In genomic region chr4:17613761-17614415, GRCh38 we compare ENCODE assay signal across 8 cellular contexts. TPM values are rescaled to one million over a fixed set of nuclear protein-coding genes. Genes with fewer than 3 reads are reported as not detected.
DNase-seq lines count a peak whose midpoint lies in the region; ATAC-seq, FAIRE-seq and TF ChIP-seq lines count a peak whose summit lies in the region.

No MANE protein-coding gene starts in this region.

- 1% methylated on average over 23 of the region's 23 CpGs for WGBS in psoas muscle, 3 donors

- H3K27ac ChIP-seq in cardiac muscle cell: no peak overlapping the region
- peak overlapping the region; percentile 90 for H3K27ac ChIP-seq in psoas muscle

- intact Hi-C loops in psoas muscle (cut with DNase I): loop anchor here in 1 of 2 donors (5.0 kb wide), 2 partner anchors 37 to 198 kb away; partner anchors contain the start of genes DCAF16, LAP3 and NCAPG

- H3K27me3 ChIP-seq in cardiac muscle cell (no peaks in the 10 kb centered on the region), psoas muscle (ENCODE audit: insufficient read depth in 3 of 3, low read length in 2 of 3) (no peaks in the 10 kb centered on the region)

- DNase-seq in H54 (ENCODE audit: insufficient read length, low spot score) (peak; percentile 19), LHCN-M2 (ENCODE audit: low read depth) (peak; percentile 80), cardiac muscle cell (ENCODE audit: low read depth in 1 of 2, low spot score in 1 of 2) (peak; percentile 1 to 68), psoas muscle (no peak), cerebellar cortex (ENCODE audit: low spot score) (no peak), retina (no peak)
- peak; percentile 16 for DNase-seq in activated naive CD4-positive, alpha-beta T cell treated with Interleukin-2 at 50 U/mL for 16 hours

- no peak for TF ChIP-seq CTCF in GM12875 (IDR thresholded peaks at IDR 0.05; ENCODE audit: borderline replicate concordance, insufficient read depth, low read depth, low read length)
- no peak for TF ChIP-seq CTCF in cardiac muscle cell (IDR thresholded peaks at IDR 0.05; ENCODE audit: low read depth, low read length)
- TF ChIP-seq CTCF in psoas muscle (IDR thresholded peaks at IDR 0.05): no peak

- FAIRE-seq in H54 (lab: Jason Lieb, UNC): no peak

- peak overlapping the region; percentile 93 for H3K4me3 ChIP-seq in GM12875 (ENCODE audit: low read depth, low read length)
- peak overlapping the region; percentile 99 for H3K4me3 ChIP-seq in cardiac muscle cell
- H3K4me3 ChIP-seq in psoas muscle: peak overlapping the region; percentile 81

- peaks cover 2% of the 10 kb centered on the region for H3K36me3 ChIP-seq in cardiac muscle cell
- H3K36me3 ChIP-seq in psoas muscle (ENCODE audit: insufficient read depth in 1 of 2, low read depth in 1 of 2): peaks cover 2 to 14% of the 10 kb centered on the region in 2 donors

- ATAC-seq in psoas muscle: peak; percentile 76 to 79 (median 78)

- TF ChIP-seq POLR2A in H54 (IDR thresholded peaks at IDR 0.05; ENCODE audit: low read depth, low read length): no peak

- H3K9me3 ChIP-seq in cardiac muscle cell (ENCODE audit: low read depth) (no peaks in the 10 kb centered on the region), psoas muscle (no peaks in the 10 kb centered on the region)

- H3K4me1 ChIP-seq in cardiac muscle cell (ENCODE audit: low read depth) (peaks cover 7% of the 10 kb centered on the region), psoas muscle (peaks cover 39% of the 10 kb centered on the region)

RNA-seq across cellular contexts. Expression of gene MED28, which starts 0.6 kb away (rescaled TPM):
- total RNA-seq in LHCN-M2 (2014; rRNA removed): 6.3 and 9.2 TPM in 2 replicates
- polyA plus RNA-seq in LHCN-M2 (2012): 46.4 TPM
- total RNA-seq in cardiac muscle cell: 20.1 and 20.5 TPM in 2 replicates
- 60.2 and 71.5 TPM in 2 replicates for polyA plus RNA-seq in cardiac muscle cell
- 10 to 100 TPM; 27.2 to 58.3 (median 44.0) TPM for total RNA-seq in psoas muscle
- polyA plus RNA-seq in psoas muscle: 10 to 100 TPM; 30.7 to 51.5 (median 33.0) TPM

RNA-seq across cellular contexts. Expression of gene LAP3, which starts 36.9 kb away (rescaled TPM):
- total RNA-seq in LHCN-M2 (2014; rRNA removed) (78.1 and 90.6 TPM in 2 replicates), cardiac muscle cell (53.4 and 82.6 TPM in 2 replicates), psoas muscle (10 to 100 TPM; 52.0 to 81.3 (median 66.2) TPM)
- 38.1 TPM for polyA plus RNA-seq in LHCN-M2 (2012)
- polyA plus RNA-seq in cardiac muscle cell (79.0 and 97.1 TPM in 2 replicates), psoas muscle (10 to 100 TPM; 44.6 to 82.4 (median 53.2) TPM)

Comparison
In these comparisons a context has a peak if more than half of its experiments do, and no peak if none do; other contexts are left out.
1. DNase-seq: peak in H54 (single experiment), LHCN-M2 (single experiment), activated naive CD4-positive, alpha-beta T cell treated with Interleukin-2 at 50 U/mL for 16 hours (single experiment) and cardiac muscle cell (2 of 2); none in psoas muscle (0 of 2), cerebellar cortex (single experiment) and retina (single experiment).
2. Peak in every context shown above with its lines, with median percentiles within 50 percentile points of each other: H3K4me3 ChIP-seq.